In genomic region chr2:146734791-146735190, GRCh38 we compare ENCODE assay signal across 1 cellular context.
A peak's percentile ranks its signal among the peaks of the same experiment; 100 is the strongest.
TF ChIP-seq lines count a peak whose summit lies in the region.

No MANE protein-coding gene starts in this region.

TF ChIP-seq in HepG2, 621 proteins besides CTCF, POLR2A, EP300 and RAD21 (continued from another document):
- TF ChIP-seq HMGXB4 (CRISPR knock-in tag; IDR thresholded peaks at IDR 0.05; ENCODE audit: borderline replicate concordance in 1 of 2, low read depth in 1 of 2) (no peak), CREB1 (IDR thresholded peaks at IDR 0.05) (no peak), CREB1 (CRISPR knock-in tag; IDR thresholded peaks at IDR 0.05) (peak; percentile 35; the same call in 1 of the 2 replicates), DDIT3 (CRISPR knock-in tag; IDR thresholded peaks at IDR 0.05) (no peak), REPIN1 (CRISPR knock-in tag; IDR thresholded peaks at IDR 0.05; ENCODE audit: borderline replicate concordance, low read depth) (no peak), TEAD2 (CRISPR knock-in tag; IDR thresholded peaks at IDR 0.05) (no peak), MAFK (conservative IDR thresholded peaks at IDR 0.05 in 1 of 2, IDR thresholded peaks at IDR 0.05 in 1 of 2; ENCODE audit: low read length in 2 of 2) (no peak), ZNF569 (CRISPR knock-in tag; IDR thresholded peaks at IDR 0.05; ENCODE audit: borderline replicate concordance) (no peak), ZNF761 (CRISPR knock-in tag; conservative IDR thresholded peaks at IDR 0.05) (no peak), ZNF281 (CRISPR knock-in tag; IDR thresholded peaks at IDR 0.05; ENCODE audit: borderline replicate concordance) (no peak), ZNF574 (CRISPR knock-in tag; IDR thresholded peaks at IDR 0.05) (no peak), SOX13 (IDR thresholded peaks at IDR 0.05) (no peak), SOX13 (CRISPR knock-in tag; conservative IDR thresholded peaks at IDR 0.05 in 1 of 2, IDR thresholded peaks at IDR 0.05 in 1 of 2) (peak in 1 of 2 experiments; percentile 72; a peak in 2 of 4 replicates), ZBTB38 (CRISPR knock-in tag; IDR thresholded peaks at IDR 0.05) (no peak), NR2C2 (CRISPR knock-in tag; IDR thresholded peaks at IDR 0.05; ENCODE audit: borderline replicate concordance) (0 out of 2 replicates have a peak, but pooled peaks have one; percentile 17), FOXM1 (CRISPR knock-in tag; IDR thresholded peaks at IDR 0.05) (no peak), CCAR2 (optimal IDR thresholded peaks at IDR 0.05; ENCODE audit: low read depth, low read length) (no peak), SOX5 (CRISPR knock-in tag; IDR thresholded peaks at IDR 0.05; ENCODE audit: borderline replicate concordance) (peak; percentile 48; the same call in 1 of the 2 replicates), SALL1 (CRISPR knock-in tag; IDR thresholded peaks at IDR 0.05) (no peak), ZNF589 (CRISPR knock-in tag; conservative IDR thresholded peaks at IDR 0.05) (no peak), ZNF431 (CRISPR knock-in tag; IDR thresholded peaks at IDR 0.05; ENCODE audit: borderline replicate concordance, low read depth) (no peak), ZKSCAN1 (IDR thresholded peaks at IDR 0.05; ENCODE audit: low read length) (no peak), SOX6 (IDR thresholded peaks at IDR 0.05) (no peak), SOX6 (CRISPR knock-in tag; IDR thresholded peaks at IDR 0.05) (peak; percentile 36; the same call in 1 of the 2 replicates), MTA3 (CRISPR knock-in tag; IDR thresholded peaks at IDR 0.05) (no peak), KDM5A (IDR thresholded peaks at IDR 0.05; ENCODE audit: borderline replicate concordance, low read length) (no peak), IRF1 (CRISPR knock-in tag; IDR thresholded peaks at IDR 0.05; ENCODE audit: low read depth) (no peak), ZNF713 (CRISPR knock-in tag; IDR thresholded peaks at IDR 0.05) (no peak), HIC2 (CRISPR knock-in tag; IDR thresholded peaks at IDR 0.05; ENCODE audit: low read depth) (no peak), RXRB (CRISPR knock-in tag; IDR thresholded peaks at IDR 0.05; ENCODE audit: borderline replicate concordance) (peak; percentile 15; the same call in 1 of the 2 replicates), MLX (CRISPR knock-in tag; IDR thresholded peaks at IDR 0.05) (no peak), PPARG (CRISPR knock-in tag; conservative IDR thresholded peaks at IDR 0.05) (peak; percentile 91)
